ENCODE assay signal across 14 cellular contexts in genomic region chr18:26415631-26416030, GRCh38.
"Had no signal": no experiment of that assay in that cellular context is flagged by ENCODE, and none has a peak within 500 bp of the region (broad histone marks: within the 10 kb centered on the region; RNA-seq: fewer than 3 reads in every experiment).

No MANE protein-coding gene starts in this region.

- H3K4me3 ChIP-seq: esophagus squamous epithelium, gastroesophageal sphincter, skin epidermis, stomach had no signal

- H3K27me3 ChIP-seq: esophagus squamous epithelium, gastroesophageal sphincter, stomach had no signal

- H3K4me1 ChIP-seq: esophagus squamous epithelium, gastroesophageal sphincter, stomach had no signal

- ATAC-seq: effector memory CD8-positive, alpha-beta T cell; gastroesophageal sphincter; sciatic nerve had no signal

- H3K27ac ChIP-seq: esophagus squamous epithelium, gastroesophageal sphincter, skin epidermis, stomach had no signal

- H3K9me3 ChIP-seq: esophagus squamous epithelium, gastroesophageal sphincter, stomach had no signal

- DNase-seq: effector memory CD8-positive, alpha-beta T cell; esophagus squamous epithelium; foreskin fibroblast; glutamatergic neuron; mesendoderm; naive B cell; stimulated activated CD4-positive, alpha-beta T cell treated with anti-CD3 and anti-CD28 coated beads, Interleukin-12 subunit alpha, Interleukin-12 subunit beta, amount 100 ng/mL, for 4 hours; stimulated activated naive CD4-positive, alpha-beta T cell; stomach; substantia nigra; trophoblast cell had no signal

- H3K36me3 ChIP-seq: esophagus squamous epithelium, gastroesophageal sphincter, stomach had no signal
